Comparison of ENCODE assay signal across 24 cellular contexts in genomic region chr2:199602896-199603482, GRCh38.
DNase-seq lines count a peak whose midpoint lies in the region; ATAC-seq, FAIRE-seq and TF ChIP-seq lines count a peak whose summit lies in the region.
"Had no signal": no experiment of that assay in that cellular context is flagged by ENCODE, and none has a peak within 500 bp of the region (broad histone marks: within the 10 kb centered on the region; RNA-seq: fewer than 3 reads in every experiment).

No MANE protein-coding gene starts in this region.

- no peak overlapping the region for H3K4me3 ChIP-seq in A549
- H3K4me3 ChIP-seq in dorsolateral prefrontal cortex: peak overlapping the region in 6 of 59 donors; percentile 4 to 42 (median 30)
- peak overlapping the region; percentile 0 for H3K4me3 ChIP-seq in neural cell (ENCODE audit: low read length)
- H3K4me3 ChIP-seq in lower leg skin (ENCODE audit: low read depth, poor library complexity, severe bottlenecking): no peak overlapping the region
- H3K4me3 ChIP-seq: lower lobe of right lung, tibial artery had no signal

- H3K36me3 ChIP-seq in neural cell (ENCODE audit: insufficient read depth, low read length): no peaks in the 10 kb centered on the region
- H3K36me3 ChIP-seq: lower lobe of right lung, neutrophil, tibial artery had no signal

- POLR2A ChIA-PET in A549 (lab: Yijun Ruan, JAX): no interaction called here

- no peak for ATAC-seq in A549
- ATAC-seq in GM21367 (IDR thresholded peaks at IDR 0.05; ENCODE audit: unreplicated experiment): no peak
- ATAC-seq: Right ventricle myocardium inferior, T-cell had no signal

- H3K27ac ChIP-seq in A549: no peak overlapping the region
- H3K27ac ChIP-seq in dorsolateral prefrontal cortex: peak overlapping the region in 55 of 59 donors; percentile 0 to 88 (median 70)
- no peak overlapping the region for H3K27ac ChIP-seq in neural cell (ENCODE audit: low read length)
- H3K27ac ChIP-seq: lower lobe of right lung, neutrophil, tibial artery had no signal

- CTCF ChIA-PET in A549 (lab: Yijun Ruan, JAX): interaction anchor here (0.5 to 1.3 kb wide), 2 partner anchors 9 to 314 kb away, joined by 3 read pairs; no protein-coding TSS in a partner anchor

- TF ChIP-seq EP300 in A549 (IDR thresholded peaks at IDR 0.05) (no peak), neural cell (conservative IDR thresholded peaks at IDR 0.05; ENCODE audit: poor library complexity, severe bottlenecking) (no peak)

- TF ChIP-seq RAD21 in A549 (conservative IDR thresholded peaks at IDR 0.05 in 1 of 2, IDR thresholded peaks at IDR 0.05 in 1 of 2): no peak
- TF ChIP-seq RAD21 in neural cell (conservative IDR thresholded peaks at IDR 0.05): no peak

- H2AFZ ChIP-seq in neural cell (ENCODE audit: low read depth, low read length): no peak overlapping the region

- in situ Hi-C loops in SK-MEL-5 (cut with HindIII; ENCODE audit: low pct_unique_long_range_greater_than_20kb, low sequenced_read_pairs): no loop called here

- H3K9me2 ChIP-seq in neural cell (ENCODE audit: insufficient read depth, low read length): no peaks in the 10 kb centered on the region

- WGBS in A549 (ENCODE audit: missing lambda C conversion rate): 62% methylated on average over 6 of the region's 6 CpGs
- 79 to 82% methylated on average over 6 of the region's 6 CpGs for WGBS in lower leg skin, 2 donors

- DNase-seq in A549 (ENCODE audit: low read depth in 1 of 2, low spot score in 1 of 2) (no peak), SK-MEL-5 (ENCODE audit: low read depth, low spot score) (peak; percentile 91), dorsolateral prefrontal cortex (peak in 2 of 10 donors; percentile 32 to 42), lower leg skin (ENCODE audit: low spot score in 2 of 2) (no peak), COLO668 (lab: John Stamatoyannopoulos, UW; ENCODE audit: unreplicated experiment) (no peak), NCI-H146 treated with DMSO at 0.1 percent for 48 hours (lab: John Stamatoyannopoulos, UW; ENCODE audit: unreplicated experiment) (no peak)
- DNase-seq: activated CD4-positive, CD25-positive, alpha-beta regulatory T cell treated with anti-CD3 and anti-CD28 coated beads, Interleukin-2, amount 50 U/mL, for 72 hours; activated CD8-positive, alpha-beta memory T cell treated with anti-CD3 and anti-CD28 coated beads for 24 hours; activated T-cell treated with anti-CD3 and anti-CD28 coated beads, Interleukin-2, amount 50 U/mL, for 24 hours; central memory CD4-positive, alpha-beta T cell; immature natural killer cell; lower lobe of right lung; NCI-H146; NCI-H2171; NCI-H774; stimulated activated CD4-positive, alpha-beta T cell treated with anti-CD3 and anti-CD28 coated beads, Interleukin-4, amount 100 ng/mL, for 24 hours; stimulated activated naive CD4-positive, alpha-beta T cell treated with Interleukin-2 at 50 U/mL for 16 hours; T-cell; tibial artery had no signal

- intact Hi-C loops in dorsolateral prefrontal cortex (cut with DNase I) (loop anchor here in 1 of 2 donors (10.0 kb wide), 1 partner anchor 252 kb away; the partner anchor contains the start of gene FTCDNL1), lower leg skin (cut with DNase I; ENCODE audit: low total_unique reads) (no loop called here)

- H3K79me2 ChIP-seq in neural cell (replicated peaks; ENCODE audit: insufficient read depth, low read length): no peaks in the 10 kb centered on the region

- H3K4me2 ChIP-seq in A549 (no peak overlapping the region), neural cell (ENCODE audit: low read length) (no peak overlapping the region)

- H3K9me3 ChIP-seq in A549: no peaks in the 10 kb centered on the region
- H3K9me3 ChIP-seq in neural cell (ENCODE audit: low read length): no peaks in the 10 kb centered on the region
- H3K9me3 ChIP-seq: lower lobe of right lung, neutrophil, tibial artery had no signal

- no peak for TF ChIP-seq POLR2A in A549 (IDR thresholded peaks at IDR 0.05; ENCODE audit: low read length)
- TF ChIP-seq POLR2A in lower leg skin (IDR thresholded peaks at IDR 0.05): no peak

- H3K4me1 ChIP-seq in A549: no peaks in the 10 kb centered on the region
- H3K4me1 ChIP-seq: lower lobe of right lung, tibial artery had no signal

- peaks cover 0 to 6% (median 0%) of the 10 kb centered on the region in 45 donors for H3K27me3 ChIP-seq in dorsolateral prefrontal cortex
- no peaks in the 10 kb centered on the region for H3K27me3 ChIP-seq in neural cell (ENCODE audit: insufficient read depth, low read depth, low read length)

- FAIRE-seq in A549 (lab: Jason Lieb, UNC): no peak
- FAIRE-seq: A204.1 had no signal

- TF ChIP-seq CTCF in A549 (IDR thresholded peaks at IDR 0.05) (no peak), dorsolateral prefrontal cortex (IDR thresholded peaks at IDR 0.05 in 54 of 56, conservative IDR thresholded peaks at IDR 0.05 in 2 of 56; ENCODE audit: low read depth in 1 of 56, partially characterized antibody in 56 of 56) (no peak), neural cell (IDR thresholded peaks at IDR 0.05; ENCODE audit: poor library complexity, severe bottlenecking) (no peak), lower leg skin (IDR thresholded peaks at IDR 0.05) (no peak)

- no peaks in the 10 kb centered on the region for H3F3A ChIP-seq in neural cell (ENCODE audit: insufficient read depth, low read length, poor library complexity, severe bottlenecking)

- H4K20me1 ChIP-seq in neural cell (ENCODE audit: insufficient read depth): no peaks in the 10 kb centered on the region

- no peak overlapping the region for H3K9ac ChIP-seq in neural cell (ENCODE audit: low read length)

TF ChIP-seq in A549, 52 proteins besides CTCF, POLR2A, EP300 and RAD21:
- TF ChIP-seq EHMT2 (IDR thresholded peaks at IDR 0.05; ENCODE audit: low read depth) (no peak), MAFK (IDR thresholded peaks at IDR 0.05; ENCODE audit: partially characterized antibody) (peak; percentile 93)

TF ChIP-seq in neural cell, 6 proteins besides CTCF, POLR2A, EP300 and RAD21:
- TF ChIP-seq EZH2 (IDR thresholded peaks at IDR 0.05; ENCODE audit: borderline replicate concordance, insufficient read depth, low read length, poor library complexity, severe bottlenecking) (no peak), REST (IDR thresholded peaks at IDR 0.05; ENCODE audit: borderline replicate concordance) (no peak), POLR2AphosphoS5 (IDR thresholded peaks at IDR 0.05) (no peak), SMC3 (conservative IDR thresholded peaks at IDR 0.05; ENCODE audit: poor library complexity) (no peak), TAF1 (IDR thresholded peaks at IDR 0.05; ENCODE audit: low read depth) (no peak), MXI1 (conservative IDR thresholded peaks at IDR 0.05; ENCODE audit: poor library complexity, severe bottlenecking) (no peak)

Comparison
In these comparisons a context has a peak if more than half of its experiments do, and no peak if none do; other contexts are left out.
1. H3K27ac ChIP-seq: peak in dorsolateral prefrontal cortex (55 of 59); none in A549 (0 of 2) and neural cell (single experiment).